In the genomic region with DNA sequence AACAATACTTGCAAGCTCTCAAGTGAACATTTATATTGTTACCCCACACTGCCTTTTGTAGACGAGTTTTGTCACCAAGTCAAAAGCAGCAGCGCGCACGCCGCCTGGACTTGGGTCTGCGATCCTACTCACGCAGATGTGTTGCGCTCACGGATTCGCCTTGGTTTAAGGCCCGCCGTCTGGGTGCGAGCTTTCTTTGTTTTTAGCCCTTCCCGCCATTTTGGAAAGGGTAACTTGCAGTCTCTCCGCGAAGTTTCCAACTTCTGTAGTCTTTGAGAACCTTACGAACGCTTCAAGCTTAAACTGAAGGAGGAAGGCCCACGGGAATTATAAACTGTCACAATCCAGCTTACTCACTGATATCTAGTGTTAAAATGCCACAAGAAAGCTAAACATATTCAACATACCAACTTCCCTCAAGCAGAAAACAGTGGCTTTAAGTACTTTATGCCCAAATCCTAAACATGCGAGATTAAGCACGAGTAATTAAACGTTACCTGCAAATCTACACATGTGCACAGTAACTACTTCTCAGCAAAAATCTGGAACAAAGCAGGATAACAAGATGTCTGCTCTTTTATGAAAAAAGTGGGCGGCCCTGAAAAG, we compare ENCODE assay signal across 8 cellular contexts.
DNase-seq lines count a peak whose midpoint lies in the region; ATAC-seq, FAIRE-seq and TF ChIP-seq lines count a peak whose summit lies in the region.

No MANE protein-coding gene starts in this region.

- H3K4me1 ChIP-seq in ascending aorta (no peaks in the 10 kb centered on the region), iPS DF 6.9 (ENCODE audit: control insufficient read depth, insufficient read depth, low read length) (no peaks in the 10 kb centered on the region), sigmoid colon (peaks cover 0 to 18% (median 16%) of the 10 kb centered on the region in 4 donors)

- H3K9me3 ChIP-seq in ascending aorta (peaks cover 0 to 5% of the 10 kb centered on the region in 2 donors), iPS DF 6.9 (ENCODE audit: control insufficient read depth, insufficient read depth, low read length) (no peaks in the 10 kb centered on the region), sigmoid colon (no peaks in the 10 kb centered on the region)

- intact Hi-C loops in ascending aorta (cut with DNase I), result loop anchor here (1.0 to 5.0 kb wide), 6 partner anchors 10 to 253 kb away; a partner anchor contains a TSS
- intact Hi-C loops in sigmoid colon (cut with DNase I), result loop anchor here (2.0 to 10.0 kb wide), 6 partner anchors 50 to 863 kb away; a partner anchor contains a TSS

- peak; percentile 4 for ATAC-seq in HG03378 (IDR thresholded peaks at IDR 0.05; ENCODE audit: unreplicated experiment)

- TF ChIP-seq EP300 in sigmoid colon (IDR thresholded peaks at IDR 0.05), result no peak

- FAIRE-seq in urothelium cell line (lab: Jason Lieb, UNC), result no peak

- H3K4me3 ChIP-seq in ascending aorta (peak overlapping the region; percentile 71 to 79), iPS DF 6.9 (ENCODE audit: low read length) (peak overlapping the region; percentile 41; the same call in 1 of the 2 replicates), sigmoid colon (peak overlapping the region; percentile 42 to 64 (median 56))

- H3K27me3 ChIP-seq in ascending aorta, result no peaks in the 10 kb centered on the region
- no peaks in the 10 kb centered on the region for H3K27me3 ChIP-seq in iPS DF 6.9 (ENCODE audit: control insufficient read depth, insufficient read depth, low read length)
- no peaks in the 10 kb centered on the region for H3K27me3 ChIP-seq in sigmoid colon

- no peak for TF ChIP-seq CTCF in ascending aorta (IDR thresholded peaks at IDR 0.05)
- TF ChIP-seq CTCF in sigmoid colon (IDR thresholded peaks at IDR 0.05), result no peak

- TF ChIP-seq POLR2A in sigmoid colon (IDR thresholded peaks at IDR 0.05), result no peak

- no peaks in the 10 kb centered on the region for H3K36me3 ChIP-seq in ascending aorta
- no peaks in the 10 kb centered on the region for H3K36me3 ChIP-seq in iPS DF 6.9 (ENCODE audit: control insufficient read depth, insufficient read depth, low read length)
- no peaks in the 10 kb centered on the region for H3K36me3 ChIP-seq in sigmoid colon

- peak; percentile 45 to 50 for DNase-seq in AML-193 (lab: John Stamatoyannopoulos, UW)
- DNase-seq in SK-N-DZ (ENCODE audit: low spot score), result peak; percentile 69
- DNase-seq in ascending aorta (ENCODE audit: low spot score in 2 of 2), result peak in 1 of 2 donors; percentile 83
- no peak for DNase-seq in iPS DF 6.9 (ENCODE audit: low read depth, low spot score)
- peak; percentile 87 for DNase-seq in sigmoid colon
- no peak for DNase-seq in 8988T
- DNase-seq in urothelium cell line (ENCODE audit: low spot score), result no peak

- H3K27ac ChIP-seq in ascending aorta (peak overlapping the region; percentile 93 to 97), iPS DF 6.9 (ENCODE audit: low read length) (no peak overlapping the region), sigmoid colon (peak overlapping the region; percentile 89 to 93 (median 92))

- WGBS in iPS DF 6.9 (ENCODE audit: insufficient coverage, insufficient read length), result no CpG with 5 or more reads among the region's 23 CpGs
- WGBS in sigmoid colon, 2 donors, result 0 to 1% methylated on average over 23 of the region's 23 CpGs

Comparison
In these comparisons a context has a peak if more than half of its experiments do, and no peak if none do; other contexts are left out.
1. DNase-seq: peak in AML-193 (2 of 2), SK-N-DZ (single experiment) and sigmoid colon (single experiment); none in iPS DF 6.9 (single experiment), 8988T (single experiment) and urothelium cell line (single experiment).
2. Peak in every context shown above with its lines, with median percentiles within 50 percentile points of each other: H3K4me3 ChIP-seq.